15 cellular contexts compared by ENCODE assay signal in genomic region chr9:91157891-91158660, GRCh38.
"Had no signal": no experiment of that assay in that cellular context is flagged by ENCODE, and none has a peak within 500 bp of the region (broad histone marks: within the 10 kb centered on the region; RNA-seq: fewer than 3 reads in every experiment).

No MANE protein-coding gene starts in this region.

- H3K36me3 ChIP-seq: lower lobe of right lung, sigmoid colon, suprapubic skin, transverse colon had no signal

- ATAC-seq: body of pancreas; left colon; lower lobe of right lung; stimulated activated naive CD8-positive, alpha-beta T cell treated with anti-CD3 and anti-CD28 coated beads, Interleukin-15, amount 100 ng/mL, for 72 hours had no signal

- H3K27ac ChIP-seq: body of pancreas, epithelial cell of prostate, lower lobe of right lung, sigmoid colon, suprapubic skin had no signal

- H3K27me3 ChIP-seq: body of pancreas, sigmoid colon, suprapubic skin, transverse colon had no signal

- H3K36me3 Mint-ChIP-seq: activated naive CD8-positive, alpha-beta T cell had no signal

- H3K4me3 Mint-ChIP-seq: activated naive CD8-positive, alpha-beta T cell; endodermal cell; nephron; stimulated activated naive CD8-positive, alpha-beta T cell treated with anti-CD3 and anti-CD28 coated beads, Interleukin-15, amount 100 ng/mL, for 72 hours had no signal

- H3K27ac Mint-ChIP-seq: activated naive CD8-positive, alpha-beta T cell; endodermal cell; nephron; stimulated activated naive CD8-positive, alpha-beta T cell treated with anti-CD3 and anti-CD28 coated beads, Interleukin-15, amount 100 ng/mL, for 72 hours had no signal

- H3K9me3 ChIP-seq: body of pancreas, lower lobe of right lung, sigmoid colon, suprapubic skin, transverse colon had no signal

- DNase-seq: activated CD4-positive, alpha-beta T cell treated with anti-CD3 and anti-CD28 coated beads, Interleukin-2, amount 50 U/mL, for 48 hours; activated CD4-positive, CD25-positive, alpha-beta regulatory T cell; body of pancreas; endodermal cell; left colon; lower lobe of right lung; posterior cingulate gyrus; sigmoid colon; stimulated activated naive CD8-positive, alpha-beta T cell treated with anti-CD3 and anti-CD28 coated beads, Interleukin-15, amount 100 ng/mL, for 72 hours; SW 1271; transverse colon had no signal

- H3K4me3 ChIP-seq: body of pancreas, lower lobe of right lung, sigmoid colon, suprapubic skin, transverse colon had no signal

- H3K27me3 Mint-ChIP-seq: activated naive CD8-positive, alpha-beta T cell; stimulated activated naive CD8-positive, alpha-beta T cell treated with anti-CD3 and anti-CD28 coated beads, Interleukin-15, amount 100 ng/mL, for 72 hours had no signal
